ENCODE assay signal across 1 cellular context in the genomic region with DNA sequence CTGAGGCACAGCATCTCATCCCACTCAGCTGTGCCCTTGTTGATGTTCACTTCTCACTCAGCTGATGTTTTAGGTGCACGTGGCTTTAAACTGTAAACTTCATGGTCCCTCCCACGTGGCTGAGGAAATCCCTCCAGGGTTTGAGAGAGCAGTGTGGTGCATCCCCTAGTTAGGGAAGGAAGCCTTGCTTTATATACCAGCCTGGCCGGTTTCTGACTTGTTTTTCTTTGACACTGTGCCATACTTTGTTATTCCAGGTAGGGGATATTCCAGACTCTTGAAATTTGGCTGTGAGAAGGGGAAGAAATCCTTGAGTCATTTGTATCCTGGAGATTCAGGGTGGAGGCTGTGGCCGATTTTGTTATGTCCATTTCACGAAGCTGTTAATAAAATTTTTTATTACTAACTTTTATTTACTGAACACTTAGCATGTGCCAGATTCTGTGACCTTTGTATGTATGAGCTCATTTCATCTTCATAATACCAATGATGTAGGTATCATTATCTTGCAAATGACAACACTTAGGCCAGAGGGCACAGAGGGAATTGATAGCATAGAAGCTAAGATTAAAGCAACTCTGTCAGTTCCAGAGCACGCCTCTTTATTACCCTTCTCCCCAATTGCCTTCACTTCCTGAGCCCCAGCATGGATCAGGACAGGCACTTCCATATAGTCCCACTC.
TF ChIP-seq lines count a peak whose summit lies in the region.

No MANE protein-coding gene starts in this region.

TF ChIP-seq in GM12878, 131 proteins besides CTCF, POLR2A, EP300 and RAD21 (continued from another document):
- TF ChIP-seq, protein P1, sequence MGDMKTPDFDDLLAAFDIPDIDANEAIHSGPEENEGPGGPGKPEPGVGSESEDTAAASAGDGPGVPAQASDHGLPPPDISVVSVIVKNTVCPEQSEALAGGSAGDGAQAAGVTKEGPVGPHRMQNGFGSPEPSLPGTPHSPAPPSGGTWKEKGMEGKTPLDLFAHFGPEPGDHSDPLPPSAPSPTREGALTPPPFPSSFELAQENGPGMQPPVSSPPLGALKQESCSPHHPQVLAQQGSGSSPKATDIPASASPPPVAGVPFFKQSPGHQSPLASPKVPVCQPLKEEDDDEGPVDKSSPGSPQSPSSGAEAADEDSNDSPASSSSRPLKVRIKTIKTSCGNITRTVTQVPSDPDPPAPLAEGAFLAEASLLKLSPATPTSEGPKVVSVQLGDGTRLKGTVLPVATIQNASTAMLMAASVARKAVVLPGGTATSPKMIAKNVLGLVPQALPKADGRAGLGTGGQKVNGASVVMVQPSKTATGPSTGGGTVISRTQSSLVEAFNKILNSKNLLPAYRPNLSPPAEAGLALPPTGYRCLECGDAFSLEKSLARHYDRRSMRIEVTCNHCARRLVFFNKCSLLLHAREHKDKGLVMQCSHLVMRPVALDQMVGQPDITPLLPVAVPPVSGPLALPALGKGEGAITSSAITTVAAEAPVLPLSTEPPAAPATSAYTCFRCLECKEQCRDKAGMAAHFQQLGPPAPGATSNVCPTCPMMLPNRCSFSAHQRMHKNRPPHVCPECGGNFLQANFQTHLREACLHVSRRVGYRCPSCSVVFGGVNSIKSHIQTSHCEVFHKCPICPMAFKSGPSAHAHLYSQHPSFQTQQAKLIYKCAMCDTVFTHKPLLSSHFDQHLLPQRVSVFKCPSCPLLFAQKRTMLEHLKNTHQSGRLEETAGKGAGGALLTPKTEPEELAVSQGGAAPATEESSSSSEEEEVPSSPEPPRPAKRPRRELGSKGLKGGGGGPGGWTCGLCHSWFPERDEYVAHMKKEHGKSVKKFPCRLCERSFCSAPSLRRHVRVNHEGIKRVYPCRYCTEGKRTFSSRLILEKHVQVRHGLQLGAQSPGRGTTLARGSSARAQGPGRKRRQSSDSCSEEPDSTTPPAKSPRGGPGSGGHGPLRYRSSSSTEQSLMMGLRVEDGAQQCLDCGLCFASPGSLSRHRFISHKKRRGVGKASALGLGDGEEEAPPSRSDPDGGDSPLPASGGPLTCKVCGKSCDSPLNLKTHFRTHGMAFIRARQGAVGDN (IDR thresholded peaks at IDR 0.05), result peak; percentile 50
- TF ChIP-seq BHLHE40 (IDR thresholded peaks at IDR 0.05; ENCODE audit: borderline replicate concordance in 1 of 2, low read depth in 2 of 2, low read length in 1 of 2), result peak; percentile 56 to 73; a peak in 3 of 4 replicates
- peak; percentile 82 for TF ChIP-seq RAD51 (IDR thresholded peaks at IDR 0.05)
- TF ChIP-seq, protein P2, sequence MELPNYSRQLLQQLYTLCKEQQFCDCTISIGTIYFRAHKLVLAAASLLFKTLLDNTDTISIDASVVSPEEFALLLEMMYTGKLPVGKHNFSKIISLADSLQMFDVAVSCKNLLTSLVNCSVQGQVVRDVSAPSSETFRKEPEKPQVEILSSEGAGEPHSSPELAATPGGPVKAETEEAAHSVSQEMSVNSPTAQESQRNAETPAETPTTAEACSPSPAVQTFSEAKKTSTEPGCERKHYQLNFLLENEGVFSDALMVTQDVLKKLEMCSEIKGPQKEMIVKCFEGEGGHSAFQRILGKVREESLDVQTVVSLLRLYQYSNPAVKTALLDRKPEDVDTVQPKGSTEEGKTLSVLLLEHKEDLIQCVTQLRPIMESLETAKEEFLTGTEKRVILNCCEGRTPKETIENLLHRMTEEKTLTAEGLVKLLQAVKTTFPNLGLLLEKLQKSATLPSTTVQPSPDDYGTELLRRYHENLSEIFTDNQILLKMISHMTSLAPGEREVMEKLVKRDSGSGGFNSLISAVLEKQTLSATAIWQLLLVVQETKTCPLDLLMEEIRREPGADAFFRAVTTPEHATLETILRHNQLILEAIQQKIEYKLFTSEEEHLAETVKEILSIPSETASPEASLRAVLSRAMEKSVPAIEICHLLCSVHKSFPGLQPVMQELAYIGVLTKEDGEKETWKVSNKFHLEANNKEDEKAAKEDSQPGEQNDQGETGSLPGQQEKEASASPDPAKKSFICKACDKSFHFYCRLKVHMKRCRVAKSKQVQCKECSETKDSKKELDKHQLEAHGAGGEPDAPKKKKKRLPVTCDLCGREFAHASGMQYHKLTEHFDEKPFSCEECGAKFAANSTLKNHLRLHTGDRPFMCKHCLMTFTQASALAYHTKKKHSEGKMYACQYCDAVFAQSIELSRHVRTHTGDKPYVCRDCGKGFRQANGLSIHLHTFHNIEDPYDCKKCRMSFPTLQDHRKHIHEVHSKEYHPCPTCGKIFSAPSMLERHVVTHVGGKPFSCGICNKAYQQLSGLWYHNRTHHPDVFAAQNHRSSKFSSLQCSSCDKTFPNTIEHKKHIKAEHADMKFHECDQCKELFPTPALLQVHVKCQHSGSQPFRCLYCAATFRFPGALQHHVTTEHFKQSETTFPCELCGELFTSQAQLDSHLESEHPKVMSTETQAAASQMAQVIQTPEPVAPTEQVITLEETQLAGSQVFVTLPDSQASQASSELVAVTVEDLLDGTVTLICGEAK (IDR thresholded peaks at IDR 0.05; ENCODE audit: borderline replicate concordance), result 0 out of 2 replicates have a peak, but pooled peaks have one; percentile 27
- TF ChIP-seq, protein P3, sequence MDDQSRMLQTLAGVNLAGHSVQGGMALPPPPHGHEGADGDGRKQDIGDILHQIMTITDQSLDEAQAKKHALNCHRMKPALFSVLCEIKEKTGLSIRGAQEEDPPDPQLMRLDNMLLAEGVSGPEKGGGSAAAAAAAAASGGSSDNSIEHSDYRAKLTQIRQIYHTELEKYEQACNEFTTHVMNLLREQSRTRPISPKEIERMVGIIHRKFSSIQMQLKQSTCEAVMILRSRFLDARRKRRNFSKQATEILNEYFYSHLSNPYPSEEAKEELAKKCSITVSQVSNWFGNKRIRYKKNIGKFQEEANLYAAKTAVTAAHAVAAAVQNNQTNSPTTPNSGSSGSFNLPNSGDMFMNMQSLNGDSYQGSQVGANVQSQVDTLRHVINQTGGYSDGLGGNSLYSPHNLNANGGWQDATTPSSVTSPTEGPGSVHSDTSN (IDR thresholded peaks at IDR 0.05; ENCODE audit: insufficient replicate concordance, low read depth, low read length), result no peak
- no peak for TF ChIP-seq CREM (IDR thresholded peaks at IDR 0.05; ENCODE audit: low read depth)
- TF ChIP-seq DPF2 (IDR thresholded peaks at IDR 0.05), result no peak
- peak; percentile 40; the same call in 1 of the 2 replicates for TF ChIP-seq FOXK2 (IDR thresholded peaks at IDR 0.05)
